In the genomic region with DNA sequence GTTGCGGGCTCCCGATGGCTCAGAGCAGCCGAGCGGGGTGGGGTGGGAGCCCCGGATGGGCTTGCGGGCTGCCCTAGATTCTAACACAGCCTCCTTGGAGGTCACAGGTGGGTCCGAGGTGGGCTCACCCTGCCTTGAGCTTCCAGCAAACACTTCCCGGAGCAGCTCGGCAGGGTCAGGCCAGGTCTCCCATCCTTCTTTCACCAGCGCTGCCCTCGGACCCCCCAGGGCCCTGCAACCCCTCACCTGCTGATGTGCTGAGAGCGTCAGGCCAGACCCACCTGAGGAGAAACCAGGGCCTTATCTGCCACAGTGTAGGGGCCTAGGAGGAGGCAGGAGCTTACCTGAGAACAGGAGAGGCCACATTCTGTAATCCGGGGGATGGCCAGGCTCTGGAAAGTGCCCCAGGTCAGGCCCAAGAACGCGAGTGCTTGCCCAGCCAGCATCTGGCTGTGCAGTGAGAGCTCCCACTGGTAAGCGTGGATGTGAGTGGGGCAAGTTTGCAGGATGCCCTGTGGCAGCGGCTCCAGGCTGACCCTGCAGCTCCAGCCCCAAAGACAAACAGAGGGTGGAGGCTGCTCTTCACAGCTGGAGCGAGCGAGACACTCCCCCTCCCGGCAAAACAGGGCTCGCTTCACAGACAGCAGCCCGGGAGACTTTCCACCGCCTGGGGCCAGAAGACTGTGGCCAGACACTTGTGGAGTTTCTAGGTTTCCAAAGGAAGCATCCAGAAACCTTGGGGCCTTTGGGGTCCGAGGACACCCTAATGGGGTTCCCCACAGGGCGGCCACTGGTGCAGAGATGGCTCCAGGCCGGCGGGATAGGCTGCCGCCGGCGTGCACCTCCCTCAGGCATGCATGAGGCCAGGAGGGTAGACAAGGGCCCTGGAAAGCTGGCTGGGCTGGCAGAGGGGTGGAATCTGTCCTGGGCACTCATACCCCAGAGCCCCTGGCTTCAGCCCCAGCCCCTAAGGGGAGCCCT, we compare ENCODE assay signal across 10 cellular contexts. TPM values are rescaled to one million over a fixed set of nuclear protein-coding genes. Genes with fewer than 3 reads are reported as not detected.
A peak's percentile ranks its signal among the peaks of the same experiment; 100 is the strongest.
DNase-seq lines count a peak whose midpoint lies in the region; ATAC-seq, FAIRE-seq and TF ChIP-seq lines count a peak whose summit lies in the region.
"Had no signal": no experiment of that assay in that cellular context is flagged by ENCODE, and none has a peak within 500 bp of the region (broad histone marks: within the 10 kb centered on the region; RNA-seq: fewer than 3 reads in every experiment).

Gene IL17REL (minus strand): TSS at position 565 of the 981 bp plus-strand sequence. CDS start 119 bp downstream, at position 446.

- H3K79me1 ChIP-seq in H1 (ENCODE audit: low read depth, low read length), result no peaks in the 10 kb centered on the region; the same call in 1 of the 2 replicates

- H3K9me3 Mint-ChIP-seq in CD8-positive, alpha-beta memory T cell, result no peaks in the 10 kb centered on the region

- 0 out of 2 replicates have a peak within 1 kb of the TSS, but pooled peaks have one; percentile 61 for H2BK15ac ChIP-seq in H1 (ENCODE audit: low read length)

- H4K20me1 ChIP-seq in H1 (replicated peaks in 1 of 2; ENCODE audit: control insufficient read depth in 1 of 2, insufficient read depth in 2 of 2, low read length in 2 of 2), result peaks cover 0 to 2% of the 10 kb centered on the region in 2 experiments

- no peak within 1 kb of the TSS for H3K23ac ChIP-seq in H1 (ENCODE audit: insufficient read length)

- no peak for TF ChIP-seq EP300 in H1 (IDR thresholded peaks at IDR 0.05; ENCODE audit: borderline replicate concordance in 1 of 2, low read depth in 2 of 2, low read length in 2 of 2)

- H3K23me2 ChIP-seq in H1 (ENCODE audit: low read depth, low read length), result peaks cover 9% of the 10 kb centered on the region; the same call in 1 of the 2 replicates

- H3K27ac ChIP-seq in CD8-positive, alpha-beta memory T cell (ENCODE audit: low read depth, low read length), result no peak within 1 kb of the TSS
- no peak within 1 kb of the TSS for H3K27ac ChIP-seq in H1 (ENCODE audit: low read depth, low read length)
- H3K27ac ChIP-seq: KMS-11 had no signal

- H3K4me1 ChIP-seq in CD8-positive, alpha-beta memory T cell (ENCODE audit: insufficient read depth, low read length), result peaks cover 36% of the 10 kb centered on the region
- peaks cover 0 to 25% (median 16%) of the 10 kb centered on the region in 4 experiments; a peak in 6 of 7 replicates for H3K4me1 ChIP-seq in H1 (replicated peaks in 1 of 4; ENCODE audit: control insufficient read depth in 3 of 4, insufficient read depth in 4 of 4, low read length in 3 of 4)

- TF ChIP-seq POLR2A in H1 (IDR thresholded peaks at IDR 0.05; ENCODE audit: control extremely low read depth in 1 of 2, low read depth in 2 of 2, low read length in 2 of 2), result no peak

- H3K9me3 ChIP-seq in CD8-positive, alpha-beta memory T cell (ENCODE audit: low read length), result no peaks in the 10 kb centered on the region
- H3K9me3 ChIP-seq in H1 (ENCODE audit: insufficient read depth in 2 of 2, low read depth in 1 of 2, low read length in 1 of 2), result no peaks in the 10 kb centered on the region

- H4K8ac ChIP-seq in H1 (ENCODE audit: extremely low read depth, insufficient read depth, low read length), result peak within 1 kb of the TSS; percentile 28; the same call in 1 of the 2 replicates

- no peak within 1 kb of the TSS for H2AFZ ChIP-seq in H1 (ENCODE audit: low read length)

- no peak for TF ChIP-seq CTCF in H1 (IDR thresholded peaks at IDR 0.05; ENCODE audit: control extremely low read depth in 1 of 3, insufficient read depth in 1 of 3, low read depth in 1 of 3, low read length in 3 of 3)
- TF ChIP-seq CTCF in omental fat pad (IDR thresholded peaks at IDR 0.05), result no peak

- no peak within 1 kb of the TSS for H4K5ac ChIP-seq in H1 (ENCODE audit: insufficient read length, low read depth, low read length)

- H3K4me3 Mint-ChIP-seq in CD8-positive, alpha-beta memory T cell, result peak within 1 kb of the TSS in 6 of 7 donors; percentile 20 to 70 (median 56)

- POLR2A ChIA-PET in CD8-positive, alpha-beta memory T cell (lab: Charles Lee), result no interaction called here
- POLR2A ChIA-PET in H1 (lab: Charles Lee; ENCODE audit: partially characterized antibody), result interaction anchor here (0.7 kb wide), 1 partner anchor 82 kb away, joined by 3 read pairs; no protein-coding TSS in a partner anchor

- H3K79me2 ChIP-seq in H1 (ENCODE audit: control insufficient read depth in 1 of 2, insufficient read depth in 2 of 2, low read length in 2 of 2), result no peaks in the 10 kb centered on the region

- no peak within 1 kb of the TSS for H2AK5ac ChIP-seq in H1 (ENCODE audit: low read depth, low read length)

- H2BK20ac ChIP-seq in H1 (ENCODE audit: low read length), result 0 out of 2 replicates have a peak within 1 kb of the TSS, but pooled peaks have one; percentile 48

- H3K36me3 ChIP-seq in CD8-positive, alpha-beta memory T cell (ENCODE audit: insufficient read depth, low read length), result no peaks in the 10 kb centered on the region
- no peaks in the 10 kb centered on the region for H3K36me3 ChIP-seq in H1 (ENCODE audit: control insufficient read depth in 2 of 4, insufficient read depth in 4 of 4, low read length in 3 of 4)

- H2BK120ac ChIP-seq in H1 (replicated peaks; ENCODE audit: low read depth, low read length), result no peak within 1 kb of the TSS

- no peaks in the 10 kb centered on the region for H3K36me3 Mint-ChIP-seq in CD8-positive, alpha-beta memory T cell

- no peak within 1 kb of the TSS for H3K14ac ChIP-seq in H1 (ENCODE audit: insufficient read length)

- no peak within 1 kb of the TSS for H3K9ac ChIP-seq in H1 (replicated peaks in 1 of 4; ENCODE audit: extremely low read depth in 1 of 4, low read depth in 3 of 4, low read length in 3 of 4)
- H3K9ac ChIP-seq: KMS-11 had no signal

- FAIRE-seq in H1 (lab: Jason Lieb, UNC), result no peak
- FAIRE-seq: endothelial cell of umbilical vein had no signal

- TF ChIP-seq RAD21 in H1 (IDR thresholded peaks at IDR 0.05 in 1 of 2, conservative IDR thresholded peaks at IDR 0.05 in 1 of 2; ENCODE audit: low read depth in 2 of 2, low read length in 2 of 2), result no peak

- H3K18ac ChIP-seq in H1 (ENCODE audit: extremely low read depth, low read length), result no peak within 1 kb of the TSS

- peak within 1 kb of the TSS; percentile 26 to 75; a peak in 3 of 4 replicates for H3K4me2 ChIP-seq in H1 (ENCODE audit: insufficient read depth in 1 of 2, low read depth in 2 of 2, low read length in 2 of 2)
- H3K4me2 ChIP-seq: KMS-11 had no signal

- ATAC-seq in omental fat pad (ENCODE audit: low FRiP score), result peak; percentile 16

- no peak within 1 kb of the TSS for H3K56ac ChIP-seq in H1 (replicated peaks; ENCODE audit: insufficient read length, low read depth, low read length)

- peaks cover 7 to 27% (median 19%) of the 10 kb centered on the region in 3 donors for H3K4me1 Mint-ChIP-seq in CD8-positive, alpha-beta memory T cell

- H2BK5ac ChIP-seq in H1 (ENCODE audit: low read depth, low read length), result no peak within 1 kb of the TSS

- H4K91ac ChIP-seq in H1 (replicated peaks; ENCODE audit: insufficient read length, low read length), result no peak within 1 kb of the TSS

- peak within 1 kb of the TSS; percentile 85; the same call in 1 of the 2 replicates for H2BK12ac ChIP-seq in H1 (ENCODE audit: low read depth, low read length)

- H3K4me3 ChIP-seq in CD8-positive, alpha-beta memory T cell (ENCODE audit: low read length), result no peak within 1 kb of the TSS
- H3K4me3 ChIP-seq in H1 (ENCODE audit: extremely low read depth in 1 of 4, insufficient read depth in 2 of 4, low read depth in 3 of 4, low read length in 4 of 4), result no peak within 1 kb of the TSS

- peaks cover 3 to 7% of the 10 kb centered on the region in 2 donors for H3K27me3 Mint-ChIP-seq in CD8-positive, alpha-beta memory T cell

- H3K27me3 ChIP-seq in CD8-positive, alpha-beta memory T cell (ENCODE audit: insufficient read depth, low read length, poor library complexity, severe bottlenecking), result peaks cover 6% of the 10 kb centered on the region
- peaks cover 21 to 60% (median 45%) of the 10 kb centered on the region in 4 experiments for H3K27me3 ChIP-seq in H1 (replicated peaks in 1 of 4; ENCODE audit: control insufficient read depth in 3 of 4, extremely low read depth in 1 of 4, insufficient read depth in 3 of 4, low read length in 3 of 4)

- CTCF ChIA-PET in CD8-positive, alpha-beta memory T cell (lab: Charles Lee), result interaction anchor here (1.4 kb wide), 1 partner anchor 18 kb away, joined by 8 read pairs; no protein-coding TSS in a partner anchor
- CTCF ChIA-PET in H1 (lab: Charles Lee; ENCODE audit: partially characterized antibody), result interaction anchor here (0.9 to 2.3 kb wide), 5 partner anchors 19 to 137 kb away, joined by 3 to 11 read pairs (median 5); no protein-coding TSS in a partner anchor

- WGBS in H1 (ENCODE audit: extremely low coverage in 1 of 2, insufficient coverage in 1 of 2, insufficient read length in 1 of 2, insufficient replicate concordance in 2 of 2, low coverage in 1 of 2, low lambda C conversion rate in 2 of 2, missing lambda C conversion rate in 1 of 2), 2 experiments, result 75% methylated on average over 27 of the region's 30 CpGs; no CpG with 5 or more reads in 1 of the 2 experiments

- H3K4ac ChIP-seq in H1 (replicated peaks; ENCODE audit: insufficient read length, low read depth, low read length), result no peak within 1 kb of the TSS

- H3K27ac Mint-ChIP-seq in CD8-positive, alpha-beta memory T cell, result peak within 1 kb of the TSS in 7 of 8 donors; percentile 27 to 92 (median 77)

- no peak for DNase-seq in CD8-positive, alpha-beta memory T cell
- DNase-seq in HuH-7 (ENCODE audit: low spot score), result peak; percentile 87
- DNase-seq in H1 (ENCODE audit: low read depth in 1 of 2, low spot score in 2 of 2), result peak in 1 of 2 experiments; percentile 54
- DNase-seq in omental fat pad (ENCODE audit: low spot score), result no peak
- DNase-seq in hepatic stellate cell (ENCODE audit: low spot score), result no peak
- no peak for DNase-seq in central memory CD4-positive, alpha-beta T cell
- DNase-seq in glomerular visceral epithelial cell (ENCODE audit: extremely low spot score), result no peak
- DNase-seq: stimulated activated CD4-positive, alpha-beta T cell treated with anti-CD3 and anti-CD28 coated beads, Interleukin-4, amount 100 ng/mL, for 1 hour had no signal

TF ChIP-seq in H1, 55 proteins besides CTCF, POLR2A, EP300 and RAD21 (continues in another document):
- TF ChIP-seq TAF7 (optimal IDR thresholded peaks at IDR 0.05; ENCODE audit: borderline replicate concordance, low read depth, low read length) (no peak), TCF12 (IDR thresholded peaks at IDR 0.05; ENCODE audit: low read depth, low read length) (no peak)

RNA-seq across cellular contexts. Expression of gene IL17REL, which starts in this region (rescaled TPM):
- under 1 TPM; 0.20 to 0.29 TPM for total RNA-seq in CD8-positive, alpha-beta memory T cell
- not detected for polyA plus RNA-seq in CD8-positive, alpha-beta memory T cell
- 0.08 and 0.20 TPM in 2 replicates for total RNA-seq in H1 (2021; fragmentation: NEBNext Ultra II Directional; extraction: Animal tissue kit (Norgen Biotek cat#: 25700))
- polyA plus RNA-seq in H1 (2011; rRNA removed), result 0.15 and 0.17 TPM in 2 replicates
- polyA plus RNA-seq in H1 (2011; cell fraction: cytosol; rRNA removed), result 0.18 TPM
- polyA plus RNA-seq in H1 (2011; cell fraction: nucleus; rRNA removed), result 0.63 TPM
- polyA plus RNA-seq in H1 (2012, experiment 1 of 2), result 0.10 to 0.20 TPM (median 0.13 TPM) in 4 replicates
- not detected for polyA plus RNA-seq in H1 (2012, experiment 2 of 2)
- 0.04 TPM for polyA plus RNA-seq in H1 (2013, experiment 1 of 2)
- polyA plus RNA-seq in H1 (2013, experiment 2 of 2), result 0.02 TPM
- 0.06 and 0.12 TPM in 2 replicates for polyA minus RNA-seq in H1 (2011; rRNA and poly(A)+ RNA removed)
- polyA minus RNA-seq in H1 (2011; cell fraction: cytosol; rRNA and poly(A)+ RNA removed), result 0.29 TPM
- 0.90 TPM for polyA minus RNA-seq in H1 (2011; cell fraction: nucleus; rRNA and poly(A)+ RNA removed)
- not detected for total RNA-seq in omental fat pad

Comparison
In these comparisons a context has a peak if more than half of its experiments do, and no peak if none do; other contexts are left out.
1. Peak in ATAC-seq in omental fat pad; RNA of the gene not detected or under 1 TPM.